In genomic region chr2:111659361-111660281, GRCh38 we compare ENCODE assay signal across 1 cellular context.
TF ChIP-seq lines count a peak whose summit lies in the region.

No MANE protein-coding gene starts in this region.

TF ChIP-seq in HCT116, 20 proteins besides CTCF, POLR2A, EP300 and RAD21 (continued from another document):
- TF ChIP-seq, protein P1, sequence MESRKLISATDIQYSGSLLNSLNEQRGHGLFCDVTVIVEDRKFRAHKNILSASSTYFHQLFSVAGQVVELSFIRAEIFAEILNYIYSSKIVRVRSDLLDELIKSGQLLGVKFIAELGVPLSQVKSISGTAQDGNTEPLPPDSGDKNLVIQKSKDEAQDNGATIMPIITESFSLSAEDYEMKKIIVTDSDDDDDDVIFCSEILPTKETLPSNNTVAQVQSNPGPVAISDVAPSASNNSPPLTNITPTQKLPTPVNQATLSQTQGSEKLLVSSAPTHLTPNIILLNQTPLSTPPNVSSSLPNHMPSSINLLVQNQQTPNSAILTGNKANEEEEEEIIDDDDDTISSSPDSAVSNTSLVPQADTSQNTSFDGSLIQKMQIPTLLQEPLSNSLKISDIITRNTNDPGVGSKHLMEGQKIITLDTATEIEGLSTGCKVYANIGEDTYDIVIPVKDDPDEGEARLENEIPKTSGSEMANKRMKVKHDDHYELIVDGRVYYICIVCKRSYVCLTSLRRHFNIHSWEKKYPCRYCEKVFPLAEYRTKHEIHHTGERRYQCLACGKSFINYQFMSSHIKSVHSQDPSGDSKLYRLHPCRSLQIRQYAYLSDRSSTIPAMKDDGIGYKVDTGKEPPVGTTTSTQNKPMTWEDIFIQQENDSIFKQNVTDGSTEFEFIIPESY (IDR thresholded peaks at IDR 0.05; ENCODE audit: extremely low read depth, insufficient replicate concordance, low read length) = no peak
- TF ChIP-seq EGR1 (IDR thresholded peaks at IDR 0.05; ENCODE audit: low read depth) = no peak
